In genomic region chr11:17477361-17477760, GRCh38 we compare ENCODE assay signal across 19 cellular contexts. TPM values are rescaled to one million over a fixed set of nuclear protein-coding genes. Genes with fewer than 3 reads are reported as not detected.
A peak's percentile ranks its signal among the peaks of the same experiment; 100 is the strongest.
DNase-seq lines count a peak whose midpoint lies in the region; ATAC-seq and TF ChIP-seq lines count a peak whose summit lies in the region.
"Had no signal": no experiment of that assay in that cellular context is flagged by ENCODE, and none has a peak within 500 bp of the region (broad histone marks: within the 10 kb centered on the region; RNA-seq: fewer than 3 reads in every experiment).

No MANE protein-coding gene starts in this region.

- no peak for ATAC-seq in activated naive CD8-positive, alpha-beta T cell treated with anti-CD3 and anti-CD28 coated beads, Interleukin-2, amount 10 ng/mL, durations not matched to agents 7 days and 5 days (ENCODE audit: low read depth)
- no peak for ATAC-seq in lower lobe of right lung
- ATAC-seq: GM12878, HCT116 had no signal

- no peaks in the 10 kb centered on the region for H3K36me3 ChIP-seq in lower lobe of right lung

- no peak for DNase-seq in activated naive CD8-positive, alpha-beta T cell treated with anti-CD3 and anti-CD28 coated beads, Interleukin-2, amount 10 ng/mL, durations not matched to agents 7 days and 5 days
- DNase-seq in activated naive CD8-positive, alpha-beta T cell treated with anti-CD3 and anti-CD28 coated beads for 36 hours = no peak
- DNase-seq in endothelial cell (ENCODE audit: low spot score) (no peak), neural crest cell (ENCODE audit: low read depth, low spot score) (no peak), lower lobe of right lung (no peak), middle frontal gyrus (ENCODE audit: extremely low spot score, low spot score) (no peak), HPDE6-E6E7 (ENCODE audit: extremely low spot score) (no peak)
- DNase-seq: CD4-positive, alpha-beta T cell; EL; MM.1S; NCI-H1092 treated with DMSO at 0.1 percent for 48 hours; NCI-H2029 treated with DMSO at 0.1 percent for 48 hours; NCI-H2171 treated with DMSO at 0.1 percent for 48 hours; NCI-H510A treated with DMSO at 0.1 percent for 48 hours; OCI-M1; SHP77 had no signal

- H3K9me3 ChIP-seq in lower lobe of right lung = no peaks in the 10 kb centered on the region

- intact Hi-C loops in lower lobe of right lung (cut with DNase I) = no loop called here

- peaks cover 7% of the 10 kb centered on the region for H3K4me1 Mint-ChIP-seq in activated naive CD8-positive, alpha-beta T cell treated with anti-CD3 and anti-CD28 coated beads, Interleukin-2, amount 10 ng/mL, durations not matched to agents 7 days and 5 days
- no peaks in the 10 kb centered on the region for H3K4me1 Mint-ChIP-seq in activated naive CD8-positive, alpha-beta T cell treated with anti-CD3 and anti-CD28 coated beads for 36 hours
- H3K4me1 Mint-ChIP-seq in endothelial cell (ENCODE audit: unreplicated experiment) = peaks cover 9% of the 10 kb centered on the region
- H3K4me1 Mint-ChIP-seq in neural crest cell = peaks cover 33% of the 10 kb centered on the region

- no peaks in the 10 kb centered on the region for H3K9me3 Mint-ChIP-seq in activated naive CD8-positive, alpha-beta T cell treated with anti-CD3 and anti-CD28 coated beads, Interleukin-2, amount 10 ng/mL, durations not matched to agents 7 days and 5 days
- H3K9me3 Mint-ChIP-seq in activated naive CD8-positive, alpha-beta T cell treated with anti-CD3 and anti-CD28 coated beads for 36 hours = no peaks in the 10 kb centered on the region
- H3K9me3 Mint-ChIP-seq in endothelial cell (ENCODE audit: unreplicated experiment) (no peaks in the 10 kb centered on the region), neural crest cell (no peaks in the 10 kb centered on the region)
- H3K9me3 Mint-ChIP-seq: CD4-positive, alpha-beta T cell had no signal

- H3K4me3 Mint-ChIP-seq in activated naive CD8-positive, alpha-beta T cell treated with anti-CD3 and anti-CD28 coated beads, Interleukin-2, amount 10 ng/mL, durations not matched to agents 7 days and 5 days = peak overlapping the region; percentile 47
- no peak overlapping the region for H3K4me3 Mint-ChIP-seq in activated naive CD8-positive, alpha-beta T cell treated with anti-CD3 and anti-CD28 coated beads for 36 hours
- peak overlapping the region; percentile 4 for H3K4me3 Mint-ChIP-seq in endothelial cell (ENCODE audit: unreplicated experiment)
- peak overlapping the region; percentile 82 for H3K4me3 Mint-ChIP-seq in neural crest cell
- H3K4me3 Mint-ChIP-seq: CD4-positive, alpha-beta T cell had no signal

- POLR2A ChIA-PET in activated naive CD8-positive, alpha-beta T cell treated with anti-CD3 and anti-CD28 coated beads, Interleukin-2, amount 10 ng/mL, durations not matched to agents 7 days and 5 days (lab: Charles Lee) = no interaction called here

- no peaks in the 10 kb centered on the region for H3K36me3 Mint-ChIP-seq in activated naive CD8-positive, alpha-beta T cell treated with anti-CD3 and anti-CD28 coated beads, Interleukin-2, amount 10 ng/mL, durations not matched to agents 7 days and 5 days
- H3K36me3 Mint-ChIP-seq in activated naive CD8-positive, alpha-beta T cell treated with anti-CD3 and anti-CD28 coated beads for 36 hours = no peaks in the 10 kb centered on the region
- H3K36me3 Mint-ChIP-seq in endothelial cell (ENCODE audit: low read depth, unreplicated experiment) (no peaks in the 10 kb centered on the region), neural crest cell (ENCODE audit: low read depth) (no peaks in the 10 kb centered on the region)

- H3K4me1 ChIP-seq in lower lobe of right lung = peaks cover 5% of the 10 kb centered on the region

- peaks cover 51% of the 10 kb centered on the region for H3K27me3 ChIP-seq in lower lobe of right lung (ENCODE audit: low read depth)

- no peak overlapping the region for H3K4me3 ChIP-seq in lower lobe of right lung
- H3K4me3 ChIP-seq: GM12878 had no signal

- no peak overlapping the region for H3K27ac ChIP-seq in lower lobe of right lung

- H3K27ac Mint-ChIP-seq in activated naive CD8-positive, alpha-beta T cell treated with anti-CD3 and anti-CD28 coated beads, Interleukin-2, amount 10 ng/mL, durations not matched to agents 7 days and 5 days = no peak overlapping the region
- H3K27ac Mint-ChIP-seq in activated naive CD8-positive, alpha-beta T cell treated with anti-CD3 and anti-CD28 coated beads for 36 hours = no peak overlapping the region
- H3K27ac Mint-ChIP-seq in endothelial cell (ENCODE audit: unreplicated experiment) = no peak overlapping the region
- no peak overlapping the region for H3K27ac Mint-ChIP-seq in neural crest cell (ENCODE audit: unreplicated experiment)
- H3K27ac Mint-ChIP-seq: CD4-positive, alpha-beta T cell had no signal

- H3K27me3 Mint-ChIP-seq in activated naive CD8-positive, alpha-beta T cell treated with anti-CD3 and anti-CD28 coated beads, Interleukin-2, amount 10 ng/mL, durations not matched to agents 7 days and 5 days = peaks cover 76% of the 10 kb centered on the region
- peaks cover 71% of the 10 kb centered on the region for H3K27me3 Mint-ChIP-seq in activated naive CD8-positive, alpha-beta T cell treated with anti-CD3 and anti-CD28 coated beads for 36 hours
- peaks cover 29% of the 10 kb centered on the region for H3K27me3 Mint-ChIP-seq in endothelial cell (ENCODE audit: unreplicated experiment)
- H3K27me3 Mint-ChIP-seq in neural crest cell (ENCODE audit: low read depth) = peaks cover 67% of the 10 kb centered on the region

- TF ChIP-seq CTCF in endothelial cell (IDR thresholded peaks at IDR 0.05; ENCODE audit: unreplicated experiment) = no peak
- TF ChIP-seq CTCF in neural crest cell (conservative IDR thresholded peaks at IDR 0.05) = no peak
- no peak for TF ChIP-seq CTCF in lower lobe of right lung (IDR thresholded peaks at IDR 0.05)

RNA-seq across cellular contexts. Expression of gene ABCC8, which starts 0.7 kb away (rescaled TPM):
- not detected for total RNA-seq in activated naive CD8-positive, alpha-beta T cell treated with anti-CD3 and anti-CD28 coated beads, Interleukin-2, amount 10 ng/mL, durations not matched to agents 7 days and 5 days
- total RNA-seq in activated naive CD8-positive, alpha-beta T cell treated with anti-CD3 and anti-CD28 coated beads for 36 hours = not detected
- total RNA-seq in endothelial cell (ENCODE audit: unreplicated experiment) (not detected), neural crest cell (4.6 and 6.1 TPM in 2 replicates), lower lobe of right lung (4.9 TPM)
- total RNA-seq: CD4-positive, alpha-beta T cell; GM12878; LHCN-M2 had no signal
